ENCODE assay signal across 18 cellular contexts in genomic region chr20:17381701-17382100, GRCh38.
"Had no signal": no experiment of that assay in that cellular context is flagged by ENCODE, and none has a peak within 500 bp of the region (broad histone marks: within the 10 kb centered on the region; RNA-seq: fewer than 3 reads in every experiment).

No MANE protein-coding gene starts in this region.

- H3K4me3 ChIP-seq: dorsolateral prefrontal cortex, hepatocyte, tibial nerve had no signal

- H3K27me3 ChIP-seq: dorsolateral prefrontal cortex, hepatocyte, neutrophil, tibial nerve had no signal

- ATAC-seq: activated T-helper 17 cell treated with anti-CD3 and anti-CD28 coated beads, Interleukin-2, amount 50 U/mL, for 72 hours; left ventricle myocardium superior; natural killer cell had no signal

- H3K9me3 ChIP-seq: neutrophil, tibial nerve had no signal

- H3K4me1 ChIP-seq: tibial nerve had no signal

- H3K27ac ChIP-seq: hepatocyte, neutrophil, tibial nerve had no signal

- H3K36me3 ChIP-seq: neutrophil, tibial nerve had no signal

- DNase-seq: activated CD4-positive, alpha-beta T cell treated with anti-CD3 and anti-CD28 coated beads for 1 hour; activated CD4-positive, alpha-beta T cell treated with anti-CD3 and anti-CD28 coated beads, Interleukin-2, amount 50 U/mL, for 48 hours; activated naive CD4-positive, alpha-beta T cell treated with Interleukin-2 at 50 U/mL for 16 hours; aorta; endodermal cell; kidney; left ventricle myocardium superior; mesenchymal stem cell; natural killer cell; retina; stimulated activated CD4-positive, alpha-beta T cell treated with anti-CD3 and anti-CD28 coated beads, Interleukin-2, amount 100 ng/mL, for 48 hours; stimulated activated naive CD4-positive, alpha-beta T cell; T1000 had no signal
